Comparison of ENCODE assay signal across 1 cellular context in the genomic region with DNA sequence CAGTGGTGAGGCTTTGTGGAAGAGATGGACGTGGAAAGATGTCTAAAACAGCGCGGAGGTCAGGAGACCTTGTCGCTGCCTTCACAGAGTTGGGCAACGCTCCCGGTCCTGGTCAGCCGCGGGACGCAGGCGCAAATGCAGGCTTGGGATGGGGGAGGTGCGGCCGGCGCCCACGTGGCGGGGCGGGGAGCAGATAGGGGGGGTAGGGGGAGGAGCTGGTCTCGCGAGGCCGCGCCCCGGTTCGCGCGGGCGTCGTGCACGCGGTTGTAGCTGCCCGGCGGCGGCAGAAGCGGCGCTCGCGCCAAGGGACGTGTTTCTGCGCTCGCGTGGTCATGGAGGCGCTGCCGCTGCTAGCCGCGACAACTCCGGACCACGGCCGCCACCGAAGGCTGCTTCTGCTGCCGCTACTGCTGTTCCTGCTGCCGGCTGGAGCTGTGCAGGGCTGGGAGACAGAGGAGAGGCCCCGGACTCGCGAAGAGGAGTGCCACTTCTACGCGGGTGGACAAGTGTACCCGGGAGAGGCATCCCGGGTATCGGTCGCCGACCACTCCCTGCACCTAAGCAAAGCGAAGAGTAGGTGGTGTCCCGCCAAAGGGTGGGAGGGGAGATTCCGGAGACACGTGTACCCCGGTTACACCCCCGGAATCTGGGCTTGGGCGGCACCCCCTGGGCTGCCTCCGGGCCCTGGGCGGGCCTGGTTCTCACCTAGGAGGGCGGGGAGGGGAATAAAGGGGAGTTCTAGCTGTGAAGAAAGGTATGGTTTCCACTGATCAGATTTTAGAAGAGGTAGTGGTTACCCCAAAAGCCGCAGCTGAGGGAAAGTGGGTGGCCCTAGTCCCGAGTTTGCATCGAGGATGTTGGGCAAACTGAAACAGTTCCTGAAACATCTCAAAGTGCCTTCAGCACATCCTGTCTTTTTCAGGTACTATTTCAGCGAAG.
TF ChIP-seq lines count a peak whose summit lies in the region.

TSS of gene PRDX4 (plus strand) at position 255 of the 939 bp plus-strand sequence. CDS start at position 333, 78 bp downstream.

TF ChIP-seq in K562, 482 proteins besides CTCF, POLR2A, EP300 and RAD21 (continued from another document):
- TF ChIP-seq HMGN3 (IDR thresholded peaks at IDR 0.05; ENCODE audit: borderline replicate concordance, extremely low read depth, insufficient read length, low read depth, low read length), result no peak
